13 cellular contexts compared by ENCODE assay signal in genomic region chr1:244383278-244383884, GRCh38.
DNase-seq lines count a peak whose midpoint lies in the region; ATAC-seq and TF ChIP-seq lines count a peak whose summit lies in the region.
"Had no signal": no experiment of that assay in that cellular context is flagged by ENCODE, and none has a peak within 500 bp of the region (broad histone marks: within the 10 kb centered on the region; RNA-seq: fewer than 3 reads in every experiment).

No MANE protein-coding gene starts in this region.

- RAD21 ChIA-PET in HCT116 (lab: Charles Lee; ENCODE audit: low non-redundant PET in 1 of 2, low total read pairs in 2 of 2, uncharacterized antibody in 2 of 2, unreplicated experiment in 2 of 2) = no interaction called here

- no peak overlapping the region for H3K9ac ChIP-seq in HCT116 (ENCODE audit: low read length)
- H3K9ac ChIP-seq: BLaER1 treated with 17β-estradiol and CSF1 and Interleukin-3, amounts not matched to agents 10 nM and 100 nM had no signal

- H3K36me3 ChIP-seq in HCT116 (ENCODE audit: control insufficient read depth in 1 of 2, insufficient read depth in 2 of 2, low read length in 2 of 2) (no peaks in the 10 kb centered on the region), MG63 (no peaks in the 10 kb centered on the region)
- H3K36me3 ChIP-seq: BLaER1 treated with 17β-estradiol and CSF1 and Interleukin-3, amounts not matched to agents 10 nM and 100 nM had no signal

- H3K9me3 ChIP-seq in HCT116 (ENCODE audit: control insufficient read depth in 1 of 2, insufficient read depth in 1 of 2, low read depth in 1 of 2, low read length in 2 of 2) (no peaks in the 10 kb centered on the region), MG63 (no peaks in the 10 kb centered on the region)
- H3K9me3 ChIP-seq: BLaER1 treated with 17β-estradiol and CSF1 and Interleukin-3, amounts not matched to agents 10 nM and 100 nM had no signal

- H3K27ac Mint-ChIP-seq in CD14-positive monocyte (peak overlapping the region in 1 of 7 donors; percentile 47), mesothelial cell of epicardium (no peak overlapping the region)
- H3K27ac Mint-ChIP-seq: H9, T-cell had no signal

- ATAC-seq in HCT116 = peak; percentile 73
- ATAC-seq: T-cell had no signal

- TF ChIP-seq POLR2A in HCT116 (IDR thresholded peaks at IDR 0.05; ENCODE audit: borderline replicate concordance, extremely low read depth, insufficient read depth, insufficient read length) = no peak

- H3K27me3 Mint-ChIP-seq in CD14-positive monocyte (ENCODE audit: low read depth in 3 of 3) = peaks cover 0 to 1% (median 0%) of the 10 kb centered on the region in 3 donors
- H3K27me3 Mint-ChIP-seq in mesothelial cell of epicardium (ENCODE audit: low read depth) = no peaks in the 10 kb centered on the region

- POLR2A ChIA-PET in HCT116 (lab: Charles Lee) = no interaction called here

- DNase-seq in CD14-positive monocyte (ENCODE audit: low spot score) (no peak), HCT116 (ENCODE audit: low read depth, low spot score) (no peak), amniotic epithelial cell (ENCODE audit: low read depth) (peak; percentile 32), mesothelial cell of epicardium (ENCODE audit: low spot score in 2 of 2, unreplicated experiment in 2 of 2) (no peak), MG63 (no peak), NCI-H2081 treated with DMSO at 0.1 percent for 48 hours (lab: John Stamatoyannopoulos, UW) (no peak)
- DNase-seq in activated CD4-positive, alpha-beta T cell treated with anti-CD3 and anti-CD28 coated beads for 48 hours = no peak
- DNase-seq: H9, NCI-H1092 treated with DMSO at 0.1 percent for 48 hours, NCI-H1694 treated with DMSO at 0.1 percent for 48 hours, OCI-M1, T-cell had no signal

- H3K36me3 Mint-ChIP-seq in CD14-positive monocyte (no peaks in the 10 kb centered on the region), mesothelial cell of epicardium (peaks cover 2% of the 10 kb centered on the region)

- H3K9me3 Mint-ChIP-seq in CD14-positive monocyte = peaks cover 0 to 3% (median 1%) of the 10 kb centered on the region in 7 donors
- H3K9me3 Mint-ChIP-seq in mesothelial cell of epicardium = no peaks in the 10 kb centered on the region
- H3K9me3 Mint-ChIP-seq: H9 had no signal

- H3K4me3 ChIP-seq in HCT116 (replicated peaks in 1 of 2; ENCODE audit: low read depth in 1 of 2, low read length in 2 of 2) = no peak overlapping the region
- H3K4me3 ChIP-seq in MG63 = no peak overlapping the region
- H3K4me3 ChIP-seq: BLaER1 treated with 17β-estradiol and CSF1 and Interleukin-3, amounts not matched to agents 10 nM and 100 nM had no signal

- H3K27me3 ChIP-seq in HCT116 (ENCODE audit: insufficient read depth, low read length) = no peaks in the 10 kb centered on the region
- no peaks in the 10 kb centered on the region for H3K27me3 ChIP-seq in MG63
- H3K27me3 ChIP-seq: BLaER1 treated with 17β-estradiol and CSF1 and Interleukin-3, amounts not matched to agents 10 nM and 100 nM had no signal

- H2AFZ ChIP-seq in HCT116 (ENCODE audit: low read depth, low read length, poor library complexity, severe bottlenecking) = no peak overlapping the region

- CTCF ChIA-PET in HCT116 (lab: Charles Lee) = no interaction called here

- H3K4me1 ChIP-seq in HCT116 (ENCODE audit: control insufficient read depth in 1 of 2, insufficient read depth in 2 of 2, low read length in 2 of 2) = no peaks in the 10 kb centered on the region

- no peak overlapping the region for H3K4me2 ChIP-seq in HCT116 (ENCODE audit: low read length)
- H3K4me2 ChIP-seq: BLaER1 treated with 17β-estradiol and CSF1 and Interleukin-3, amounts not matched to agents 10 nM and 100 nM had no signal

- intact Hi-C loops in CD14-positive monocyte (cut with micrococcal nuclease) (no loop called here), HCT116 (cut with micrococcal nuclease) (no loop called here)

- no peaks in the 10 kb centered on the region for H4K20me1 ChIP-seq in HCT116 (ENCODE audit: insufficient read depth)
- H4K20me1 ChIP-seq: BLaER1 treated with 17β-estradiol and CSF1 and Interleukin-3, amounts not matched to agents 10 nM and 100 nM had no signal

- no peak overlapping the region for H3K27ac ChIP-seq in HCT116 (ENCODE audit: low read depth, low read length)
- H3K27ac ChIP-seq: BLaER1 treated with 17β-estradiol and CSF1 and Interleukin-3, amounts not matched to agents 10 nM and 100 nM had no signal

- no TSS peak for BruUV-seq in HCT116 (replicated peaks; lab: Mats Ljungman, UMichigan)

- no peak for TF ChIP-seq RAD21 in HCT116 (IDR thresholded peaks at IDR 0.05; ENCODE audit: low read depth)

- H3K79me2 ChIP-seq in HCT116 (ENCODE audit: insufficient read depth, low read length) = no peaks in the 10 kb centered on the region

- H3K9me2 ChIP-seq in HCT116 (ENCODE audit: insufficient read depth) = no peaks in the 10 kb centered on the region

- TF ChIP-seq CTCF in CD14-positive monocyte (IDR thresholded peaks at IDR 0.05) (peak; percentile 16), HCT116 (IDR thresholded peaks at IDR 0.05 in 2 of 3, conservative IDR thresholded peaks at IDR 0.05 in 1 of 3; ENCODE audit: borderline replicate concordance in 1 of 3, insufficient read depth in 1 of 3, low read depth in 2 of 3, low read length in 2 of 3) (peak in 1 of 3 experiments; percentile 19; a peak in 1 of 6 replicates), mesothelial cell of epicardium (IDR thresholded peaks at IDR 0.05; ENCODE audit: unreplicated experiment) (peak; percentile 14)

- H3K4me3 Mint-ChIP-seq in CD14-positive monocyte = no peak overlapping the region
- H3K4me3 Mint-ChIP-seq in mesothelial cell of epicardium = no peak overlapping the region
- H3K4me3 Mint-ChIP-seq: H9, T-cell had no signal

- H3K4me1 Mint-ChIP-seq in CD14-positive monocyte (peaks cover 3% of the 10 kb centered on the region), mesothelial cell of epicardium (no peaks in the 10 kb centered on the region)
- H3K4me1 Mint-ChIP-seq: T-cell had no signal

TF ChIP-seq in HCT116, 20 proteins besides CTCF, POLR2A, EP300 and RAD21:
- no peak for TF ChIP-seq CBX3 (IDR thresholded peaks at IDR 0.05; ENCODE audit: low read depth)
- TF ChIP-seq ZNF274 (IDR thresholded peaks at IDR 0.05; ENCODE audit: low read depth, low read length) = no peak
- no peak for TF ChIP-seq SIN3A (IDR thresholded peaks at IDR 0.05; ENCODE audit: low read depth)
- TF ChIP-seq ATF3 (IDR thresholded peaks at IDR 0.05) = no peak
- TF ChIP-seq ELF1 (IDR thresholded peaks at IDR 0.05; ENCODE audit: borderline replicate concordance, low read depth) = no peak
- TF ChIP-seq SRF (IDR thresholded peaks at IDR 0.05; ENCODE audit: low read depth) = no peak
- no peak for TF ChIP-seq CEBPB (IDR thresholded peaks at IDR 0.05; ENCODE audit: low read depth)
- TF ChIP-seq JUND (IDR thresholded peaks at IDR 0.05) = no peak
- TF ChIP-seq POLR2AphosphoS5 (IDR thresholded peaks at IDR 0.05; ENCODE audit: low read depth, low read length) = no peak
- TF ChIP-seq EZH2 (IDR thresholded peaks at IDR 0.05) = no peak
TF ChIP-seq in HCT116: peak in this region for 0.
